In genomic region chr4:121139533-121140222, GRCh38 we compare ENCODE assay signal across 9 cellular contexts. TPM values are rescaled to one million over a fixed set of nuclear protein-coding genes. Genes with fewer than 3 reads are reported as not detected.
DNase-seq lines count a peak whose midpoint lies in the region; ATAC-seq, FAIRE-seq and TF ChIP-seq lines count a peak whose summit lies in the region.
"Had no signal": no experiment of that assay in that cellular context is flagged by ENCODE, and none has a peak within 500 bp of the region (broad histone marks: within the 10 kb centered on the region; RNA-seq: fewer than 3 reads in every experiment).

No MANE protein-coding gene starts in this region.

- POLR2A ChIA-PET in CD8-positive, alpha-beta memory T cell (lab: Charles Lee): no interaction called here

- H3K9ac ChIP-seq in endodermal cell (ENCODE audit: extremely low read depth, low read length, poor library complexity, severe bottlenecking): no peak overlapping the region

- H3K36me3 Mint-ChIP-seq in CD8-positive, alpha-beta memory T cell: peaks cover 4 to 43% (median 9%) of the 10 kb centered on the region in 3 donors
- H3K36me3 Mint-ChIP-seq in endodermal cell (ENCODE audit: low read depth): no peaks in the 10 kb centered on the region
- H3K36me3 Mint-ChIP-seq in nephron progenitor cell (ENCODE audit: low read depth): no peaks in the 10 kb centered on the region

- no peak overlapping the region for H3K4me3 ChIP-seq in CD8-positive, alpha-beta memory T cell (ENCODE audit: low read length)
- H3K4me3 ChIP-seq in bronchial epithelial cell (ENCODE audit: low read depth, low read length): no peak overlapping the region
- no peak overlapping the region for H3K4me3 ChIP-seq in endodermal cell (ENCODE audit: low read length)

- H3K4me1 Mint-ChIP-seq in CD8-positive, alpha-beta memory T cell: peaks cover 29 to 41% (median 38%) of the 10 kb centered on the region in 3 donors
- H3K4me1 Mint-ChIP-seq in endodermal cell (no peaks in the 10 kb centered on the region), nephron progenitor cell (no peaks in the 10 kb centered on the region)

- peaks cover 26% of the 10 kb centered on the region for H3K4me1 ChIP-seq in CD8-positive, alpha-beta memory T cell (ENCODE audit: insufficient read depth, low read length)
- H3K4me1 ChIP-seq in endodermal cell (ENCODE audit: control insufficient read depth, insufficient read depth, low read length): no peaks in the 10 kb centered on the region

- H3K9me3 Mint-ChIP-seq in CD8-positive, alpha-beta memory T cell: no peaks in the 10 kb centered on the region
- H3K9me3 Mint-ChIP-seq in endodermal cell (no peaks in the 10 kb centered on the region), nephron progenitor cell (no peaks in the 10 kb centered on the region)

- TF ChIP-seq CTCF in bronchial epithelial cell (IDR thresholded peaks at IDR 0.05; ENCODE audit: insufficient read depth, low read length, severe bottlenecking) (no peak), endodermal cell (conservative IDR thresholded peaks at IDR 0.05) (no peak), nephron progenitor cell (IDR thresholded peaks at IDR 0.05) (no peak)

- H3K36me3 ChIP-seq in CD8-positive, alpha-beta memory T cell (ENCODE audit: insufficient read depth, low read length): no peaks in the 10 kb centered on the region
- H3K36me3 ChIP-seq in bronchial epithelial cell (ENCODE audit: control insufficient read depth, insufficient read depth, low read length) (no peaks in the 10 kb centered on the region), endodermal cell (ENCODE audit: control insufficient read depth, insufficient read depth, low read length) (no peaks in the 10 kb centered on the region)
- H3K36me3 ChIP-seq: neutrophil had no signal

- no peaks in the 10 kb centered on the region for H3K9me3 ChIP-seq in CD8-positive, alpha-beta memory T cell (ENCODE audit: low read length)
- no peaks in the 10 kb centered on the region for H3K9me3 ChIP-seq in endodermal cell (ENCODE audit: control insufficient read depth, low read length)
- H3K9me3 ChIP-seq: neutrophil had no signal

- CTCF ChIA-PET in CD8-positive, alpha-beta memory T cell (lab: Charles Lee): no interaction called here

- H3K27ac Mint-ChIP-seq in CD8-positive, alpha-beta memory T cell: peak overlapping the region in 7 of 8 donors; percentile 29 to 84 (median 67)
- H3K27ac Mint-ChIP-seq in endodermal cell (no peak overlapping the region), nephron progenitor cell (no peak overlapping the region)

- peak in 2 of 5 donors; percentile 1 to 68 for DNase-seq in CD8-positive, alpha-beta memory T cell
- DNase-seq in bronchial epithelial cell (ENCODE audit: low read depth) (peak; percentile 86), middle frontal gyrus (ENCODE audit: extremely low spot score, low spot score) (no peak), endodermal cell (no peak), kidney glomerular epithelial cell (lab: John Stamatoyannopoulos, UW) (no peak), nephron progenitor cell (no peak)

- WGBS in endodermal cell (ENCODE audit: insufficient coverage in 1 of 2, insufficient read length in 1 of 2), 2 experiments: 88 to 91% methylated on average over 4 to 7 of the region's 7 CpGs

- no peaks in the 10 kb centered on the region for H3K27me3 ChIP-seq in CD8-positive, alpha-beta memory T cell (ENCODE audit: insufficient read depth, low read length, poor library complexity, severe bottlenecking)
- H3K27me3 ChIP-seq in bronchial epithelial cell (ENCODE audit: control insufficient read depth, insufficient read depth, low read length): no peaks in the 10 kb centered on the region
- H3K27me3 ChIP-seq in endodermal cell (ENCODE audit: control insufficient read depth, insufficient read depth, low read length, poor library complexity, severe bottlenecking): no peaks in the 10 kb centered on the region
- H3K27me3 ChIP-seq: neutrophil had no signal

- H3K27me3 Mint-ChIP-seq in CD8-positive, alpha-beta memory T cell: no peaks in the 10 kb centered on the region
- H3K27me3 Mint-ChIP-seq in endodermal cell (ENCODE audit: insufficient read depth) (no peaks in the 10 kb centered on the region), nephron progenitor cell (ENCODE audit: low read depth, poor library complexity) (no peaks in the 10 kb centered on the region)

- H3K27ac ChIP-seq in CD8-positive, alpha-beta memory T cell (ENCODE audit: low read depth, low read length): no peak overlapping the region
- no peak overlapping the region for H3K27ac ChIP-seq in endodermal cell (ENCODE audit: low read depth, low read length)
- H3K27ac ChIP-seq: neutrophil had no signal

- FAIRE-seq in bronchial epithelial cell (lab: Jason Lieb, UNC): no peak

- peak overlapping the region in 3 of 7 donors; percentile 19 to 57 (median 22) for H3K4me3 Mint-ChIP-seq in CD8-positive, alpha-beta memory T cell
- H3K4me3 Mint-ChIP-seq in endodermal cell: no peak overlapping the region
- no peak overlapping the region for H3K4me3 Mint-ChIP-seq in nephron progenitor cell

- ATAC-seq in GM19351 (IDR thresholded peaks at IDR 0.05; ENCODE audit: unreplicated experiment) (peak; percentile 80), HG03175 (IDR thresholded peaks at IDR 0.05; ENCODE audit: unreplicated experiment) (peak; percentile 72)

RNA-seq across cellular contexts. Expression of gene TNIP3, which starts 24.4 kb away (rescaled TPM):
- total RNA-seq in CD8-positive, alpha-beta memory T cell: 10 to 100 TPM; 13.7 to 15.7 TPM
- 7.0 TPM for polyA plus RNA-seq in CD8-positive, alpha-beta memory T cell
- not detected in 2 replicates for total RNA-seq in bronchial epithelial cell
- under 1 TPM in 1 of 2 donors, not detected in 1; 0.11 TPM for total RNA-seq in endodermal cell
- polyA plus RNA-seq in endodermal cell (2013, experiment 1 of 2): not detected
- not detected for polyA plus RNA-seq in endodermal cell (2013, experiment 2 of 2)

Comparison
In these comparisons a context has a peak if more than half of its experiments do, and no peak if none do; other contexts are left out.
1. H3K27ac Mint-ChIP-seq: peak in CD8-positive, alpha-beta memory T cell (7 of 8); none in endodermal cell (single experiment) and nephron progenitor cell (single experiment).
2. RNA of gene TNIP3, which starts 24.4 kb away (total RNA-seq): 13.7 to 15.7 TPM in CD8-positive, alpha-beta memory T cell; 0.11 TPM in endodermal cell and not detected in bronchial epithelial cell; every median in the first group is over 10 times any median in the second.